Comparison of ENCODE assay signal across 10 cellular contexts in genomic region chr6:88650029-88650619, GRCh38.
DNase-seq lines count a peak whose midpoint lies in the region; ATAC-seq, FAIRE-seq and TF ChIP-seq lines count a peak whose summit lies in the region.
"Had no signal": no experiment of that assay in that cellular context is flagged by ENCODE, and none has a peak within 500 bp of the region (broad histone marks: within the 10 kb centered on the region; RNA-seq: fewer than 3 reads in every experiment).

No MANE protein-coding gene starts in this region.

- WGBS in GM12878 (ENCODE audit: insufficient coverage, insufficient replicate concordance, low lambda C conversion rate, missing lambda C conversion rate) = 19% methylated on average over 5 of the region's 5 CpGs
- 94 to 100% methylated on average over 4 to 5 of the region's 5 CpGs for WGBS in endodermal cell (ENCODE audit: insufficient coverage in 1 of 2, insufficient read length in 1 of 2), 2 experiments
- WGBS in ovary, 3 donors = 25 to 41% (median 31%) methylated on average over 5 of the region's 5 CpGs

- peaks cover 4% of the 10 kb centered on the region for H3K9me3 Mint-ChIP-seq in endodermal cell

- POLR2A ChIA-PET in GM12878 (lab: Charles Lee) = interaction anchor here (0.6 to 1.6 kb wide), 11 partner anchors 9 to 1635 kb away, joined by 3 to 15 read pairs (median 4); no protein-coding TSS in a partner anchor

- peak overlapping the region; percentile 83 for H3K27ac ChIP-seq in GM12878 (ENCODE audit: control insufficient read depth, insufficient read depth)
- H3K27ac ChIP-seq in endodermal cell (ENCODE audit: low read depth, low read length) = no peak overlapping the region
- H3K27ac ChIP-seq in ovary = no peak overlapping the region

- peak; percentile 98 for ATAC-seq in HG03175 (IDR thresholded peaks at IDR 0.05; ENCODE audit: unreplicated experiment)
- ATAC-seq in GM12878 = peak; percentile 94

- intact Hi-C loops in GM12878 (cut with micrococcal nuclease; ENCODE audit: unreplicated experiment) = loop anchor here (1.0 to 10.0 kb wide), 7 partner anchors 9 to 725 kb away; no protein-coding TSS in a partner anchor
- intact Hi-C loops in ovary (cut with DNase I) = no loop called here

- peak in 1 of 2 experiments; percentile 94 for TF ChIP-seq EP300 in GM12878 (IDR thresholded peaks at IDR 0.05; ENCODE audit: borderline replicate concordance in 1 of 2, control insufficient read depth in 1 of 2, low read depth in 2 of 2, low read length in 2 of 2)
- TF ChIP-seq EP300 in ovary (IDR thresholded peaks at IDR 0.05) = no peak

- TF ChIP-seq RAD21 in GM12878 (IDR thresholded peaks at IDR 0.05; ENCODE audit: insufficient read depth, low read depth, low read length) = peak; percentile 41

- peaks cover 8% of the 10 kb centered on the region for H3K9me3 ChIP-seq in GM12878 (replicated peaks; ENCODE audit: control insufficient read depth, insufficient read depth, low read length)
- H3K9me3 ChIP-seq in endodermal cell (ENCODE audit: control insufficient read depth, low read length) = no peaks in the 10 kb centered on the region
- no peaks in the 10 kb centered on the region for H3K9me3 ChIP-seq in ovary

- RAD21 ChIA-PET in GM12878 (lab: Charles Lee; ENCODE audit: unreplicated experiment) = interaction anchor here (0.6 to 1.6 kb wide), 19 partner anchors 9 to 721 kb away, joined by 3 to 36 read pairs (median 4); no protein-coding TSS in a partner anchor

- H3K36me3 Mint-ChIP-seq in endodermal cell (ENCODE audit: low read depth) = no peaks in the 10 kb centered on the region

- H3K27ac Mint-ChIP-seq in endodermal cell = no peak overlapping the region
- H3K27ac Mint-ChIP-seq: activated naive CD8-positive, alpha-beta T cell treated with anti-CD3 and anti-CD28 coated beads, Interleukin-2, amount 10 ng/mL, durations not matched to agents 7 days and 5 days had no signal

- peaks cover 11% of the 10 kb centered on the region for H3K4me1 ChIP-seq in GM12878 (ENCODE audit: control insufficient read depth, insufficient read depth, low read length)
- H3K4me1 ChIP-seq in endodermal cell (ENCODE audit: control insufficient read depth, insufficient read depth, low read length) = no peaks in the 10 kb centered on the region
- H3K4me1 ChIP-seq in ovary (ENCODE audit: insufficient read depth) = no peaks in the 10 kb centered on the region

- FAIRE-seq in GM12878 (lab: Jason Lieb, UNC) = peak; percentile 92
- FAIRE-seq: G401.6 had no signal

- H3K79me2 ChIP-seq in GM12878 (ENCODE audit: control insufficient read depth, insufficient read depth, low read length) = no peaks in the 10 kb centered on the region

- SMC1A ChIA-PET in GM12878 (lab: Charles Lee; ENCODE audit: uncharacterized antibody, unreplicated experiment) = interaction anchor here (0.6 to 3.1 kb wide), 31 partner anchors 9 to 724 kb away, joined by 3 to 44 read pairs (median 4); no protein-coding TSS in a partner anchor

- no peak overlapping the region; the same call in 1 of the 2 replicates for H2AFZ ChIP-seq in GM12878 (ENCODE audit: control insufficient read depth, low read depth, low read length)

- DNase-seq in ELR (ENCODE audit: low read depth) (peak; percentile 23), GM20000 (ENCODE audit: low spot score) (peak; percentile 48), GM12878 (ENCODE audit: low read depth, low spot score) (peak; percentile 97), H7 (no peak), NCI-H2107 (lab: John Stamatoyannopoulos, UW) (no peak), endodermal cell (no peak), ovary (no peak)
- DNase-seq: activated naive CD8-positive, alpha-beta T cell treated with anti-CD3 and anti-CD28 coated beads, Interleukin-2, amount 10 ng/mL, durations not matched to agents 7 days and 5 days had no signal

- TF ChIP-seq CTCF in GM20000 (IDR thresholded peaks at IDR 0.05; ENCODE audit: extremely low read depth, missing control alignments) (no peak), GM12878 (IDR thresholded peaks at IDR 0.05 in 2 of 3, conservative IDR thresholded peaks at IDR 0.05 in 1 of 3; ENCODE audit: control insufficient read depth in 2 of 3, extremely low read depth in 1 of 3, insufficient read depth in 1 of 3, low read depth in 3 of 3, low read length in 3 of 3) (no peak), endodermal cell (conservative IDR thresholded peaks at IDR 0.05) (no peak), ovary (IDR thresholded peaks at IDR 0.05) (no peak)

- H3K4me3 Mint-ChIP-seq in endodermal cell = no peak overlapping the region
- H3K4me3 Mint-ChIP-seq: activated naive CD8-positive, alpha-beta T cell treated with anti-CD3 and anti-CD28 coated beads, Interleukin-2, amount 10 ng/mL, durations not matched to agents 7 days and 5 days had no signal

- no peaks in the 10 kb centered on the region for H4K20me1 ChIP-seq in GM12878 (ENCODE audit: control insufficient read depth, insufficient read depth)

- H3K4me2 ChIP-seq in GM12878 (ENCODE audit: control insufficient read depth, insufficient read depth) = peak overlapping the region; percentile 78

- no peaks in the 10 kb centered on the region for H3K4me1 Mint-ChIP-seq in endodermal cell
- H3K4me1 Mint-ChIP-seq: activated naive CD8-positive, alpha-beta T cell treated with anti-CD3 and anti-CD28 coated beads, Interleukin-2, amount 10 ng/mL, durations not matched to agents 7 days and 5 days had no signal

- H3K4me3 ChIP-seq in GM12878 (no peak overlapping the region), H7 (ENCODE audit: insufficient read depth, low read depth, low read length) (no peak overlapping the region), endodermal cell (ENCODE audit: low read length) (no peak overlapping the region), ovary (no peak overlapping the region)

- no peaks in the 10 kb centered on the region for H3K27me3 Mint-ChIP-seq in endodermal cell (ENCODE audit: insufficient read depth)
- H3K27me3 Mint-ChIP-seq: activated naive CD8-positive, alpha-beta T cell treated with anti-CD3 and anti-CD28 coated beads, Interleukin-2, amount 10 ng/mL, durations not matched to agents 7 days and 5 days had no signal

- H3K9ac ChIP-seq in GM12878 (ENCODE audit: control insufficient read depth, insufficient read depth, low read length) (peak overlapping the region; percentile 28), endodermal cell (ENCODE audit: extremely low read depth, low read length, poor library complexity, severe bottlenecking) (no peak overlapping the region)

- no TSS peak for BruUV-seq in GM12878 (replicated peaks; lab: Mats Ljungman, UMichigan)

- CTCF ChIA-PET in GM12878 (lab: Yijun Ruan, JAX) = interaction anchor here (0.6 to 1.6 kb wide), 6 partner anchors 9 to 156 kb away, joined by 3 to 18 read pairs (median 4); no protein-coding TSS in a partner anchor

- no peaks in the 10 kb centered on the region for H3K36me3 ChIP-seq in GM12878 (ENCODE audit: control insufficient read depth in 2 of 2, insufficient read depth in 2 of 2, low read length in 1 of 2)
- H3K36me3 ChIP-seq in H7 (replicated peaks; ENCODE audit: control insufficient read depth, insufficient read depth, low read length) = no peaks in the 10 kb centered on the region
- H3K36me3 ChIP-seq in endodermal cell (ENCODE audit: control insufficient read depth, insufficient read depth, low read length) = no peaks in the 10 kb centered on the region
- no peaks in the 10 kb centered on the region for H3K36me3 ChIP-seq in ovary

- in situ Hi-C loops in GM12878 (cut with MboI) = no loop called here

- TF ChIP-seq POLR2A in GM12878 (IDR thresholded peaks at IDR 0.05; ENCODE audit: low read depth, low read length) = no peak
- no peak for TF ChIP-seq POLR2A in ovary (IDR thresholded peaks at IDR 0.05)

- H3K27me3 ChIP-seq in GM12878 (replicated peaks in 1 of 2; ENCODE audit: control insufficient read depth in 2 of 2, insufficient read depth in 2 of 2, low read length in 1 of 2) (no peaks in the 10 kb centered on the region), H7 (ENCODE audit: control insufficient read depth, insufficient read depth, low read length) (no peaks in the 10 kb centered on the region), endodermal cell (ENCODE audit: control insufficient read depth, insufficient read depth, low read length, poor library complexity, severe bottlenecking) (no peaks in the 10 kb centered on the region), ovary (no peaks in the 10 kb centered on the region)

TF ChIP-seq in GM12878, 131 proteins besides CTCF, POLR2A, EP300 and RAD21 (continues in another document):
- TF ChIP-seq EED (IDR thresholded peaks at IDR 0.05; ENCODE audit: low read depth) = peak; percentile 78
- TF ChIP-seq ATF2 (IDR thresholded peaks at IDR 0.05; ENCODE audit: low read length) = peak; percentile 99
- no peak for TF ChIP-seq STAT1 (conservative IDR thresholded peaks at IDR 0.05)
- peak; percentile 97 for TF ChIP-seq JUNB (IDR thresholded peaks at IDR 0.05)
- peak; percentile 81 for TF ChIP-seq CREM (IDR thresholded peaks at IDR 0.05; ENCODE audit: low read depth)
- peak; percentile 60; the same call in 1 of the 2 replicates for TF ChIP-seq TCF7 (IDR thresholded peaks at IDR 0.05; ENCODE audit: borderline replicate concordance)

Comparison
In these comparisons a context has a peak if more than half of its experiments do, and no peak if none do; other contexts are left out.
1. DNase-seq: peak in ELR (single experiment), GM20000 (single experiment) and GM12878 (single experiment); none in H7 (single experiment), NCI-H2107 (single experiment), endodermal cell (single experiment) and ovary (0 of 5).